In genomic region chr5:134784241-134784920, GRCh38 we compare ENCODE assay signal across 11 cellular contexts. TPM values are rescaled to one million over a fixed set of nuclear protein-coding genes. Genes with fewer than 3 reads are reported as not detected.
A peak's percentile ranks its signal among the peaks of the same experiment; 100 is the strongest.
DNase-seq lines count a peak whose midpoint lies in the region; ATAC-seq, FAIRE-seq and TF ChIP-seq lines count a peak whose summit lies in the region.
"Had no signal": no experiment of that assay in that cellular context is flagged by ENCODE, and none has a peak within 500 bp of the region (broad histone marks: within the 10 kb centered on the region; RNA-seq: fewer than 3 reads in every experiment).

No MANE protein-coding gene starts in this region.

- peaks cover 14 to 21% of the 10 kb centered on the region in 2 experiments for H3K36me3 ChIP-seq in endothelial cell of umbilical vein (ENCODE audit: control insufficient read depth in 2 of 2, extremely low read depth in 1 of 2, insufficient read depth in 2 of 2, low read length in 2 of 2)
- H3K36me3 ChIP-seq in gastrocnemius medialis: peaks cover 0 to 97% of the 10 kb centered on the region in 2 donors

- H2AFZ ChIP-seq in endothelial cell of umbilical vein (ENCODE audit: low read depth, low read length): no peak overlapping the region

- peak overlapping the region in 1 of 2 donors; percentile 48 for H3K27ac Mint-ChIP-seq in natural killer cell

- H3K27me3 Mint-ChIP-seq in natural killer cell (ENCODE audit: low read depth in 2 of 2): no peaks in the 10 kb centered on the region

- H3K27ac ChIP-seq in endothelial cell of umbilical vein (ENCODE audit: insufficient read depth, low read depth, low read length): peak overlapping the region; percentile 33
- no peak overlapping the region for H3K27ac ChIP-seq in gastrocnemius medialis

- no peak overlapping the region for H3K4me3 Mint-ChIP-seq in natural killer cell

- DNase-seq in GM12864 (ENCODE audit: low read depth) (no peak), NAMALWA (ENCODE audit: low spot score) (peak; percentile 39), endothelial cell of umbilical vein (ENCODE audit: low read depth, low spot score) (peak; percentile 22), renal cortical epithelial cell (ENCODE audit: low read depth) (peak; percentile 15), natural killer cell (no peak), H4 (ENCODE audit: low spot score) (no peak), gastrocnemius medialis (no peak)
- DNase-seq: activated naive CD4-positive, alpha-beta T cell; NCI-H146 had no signal

- ATAC-seq in natural killer cell (no peak), gastrocnemius medialis (no peak)
- ATAC-seq: sciatic nerve had no signal

- H3K4me1 Mint-ChIP-seq in natural killer cell: no peaks in the 10 kb centered on the region

- H3K4me1 ChIP-seq in endothelial cell of umbilical vein (ENCODE audit: control insufficient read depth, extremely low read depth, insufficient read depth, low read length): peaks cover 3% of the 10 kb centered on the region
- H3K4me1 ChIP-seq in gastrocnemius medialis: no peaks in the 10 kb centered on the region

- H3K4me2 ChIP-seq in endothelial cell of umbilical vein (ENCODE audit: insufficient read depth, low read length): no peak overlapping the region

- FAIRE-seq in endothelial cell of umbilical vein (lab: Jason Lieb, UNC): peak; percentile 76
- FAIRE-seq: endometrium had no signal

- no peaks in the 10 kb centered on the region for H4K20me1 ChIP-seq in endothelial cell of umbilical vein (replicated peaks; ENCODE audit: control insufficient read depth, extremely low read depth, insufficient read depth, low read length)

- BruUV-seq in endothelial cell of umbilical vein (replicated peaks; lab: Mats Ljungman, UMichigan): no TSS peak

- peaks cover 8% of the 10 kb centered on the region for H3K36me3 Mint-ChIP-seq in natural killer cell

- H3K9ac ChIP-seq in endothelial cell of umbilical vein (replicated peaks; ENCODE audit: extremely low read depth, insufficient read depth, low read length): no peak overlapping the region

- CTCF ChIA-PET in endothelial cell of umbilical vein (lab: Charles Lee): interaction anchor here (0.9 to 1.3 kb wide), 4 partner anchors 9 to 121 kb away, joined by 3 to 25 read pairs (median 3); partner anchors contain the start of genes C5orf24 and PCBD2

- intact Hi-C loops in endothelial cell of umbilical vein (cut with micrococcal nuclease): loop anchor here (1.0 to 5.0 kb wide), 2 partner anchors 63 to 121 kb away; partner anchors contain the start of genes C5orf24 and PCBD2
- intact Hi-C loops in natural killer cell (cut with micrococcal nuclease): loop anchor here (1.0 kb wide), 1 partner anchor 121 kb away; the partner anchor contains the start of gene PCBD2
- intact Hi-C loops in gastrocnemius medialis (cut with DNase I; ENCODE audit: low total_unique reads): no loop called here

- H3K79me2 ChIP-seq in endothelial cell of umbilical vein (ENCODE audit: control insufficient read depth, insufficient read depth, low read length): no peaks in the 10 kb centered on the region

- dilution Hi-C loops in endothelial cell of umbilical vein (cut with MboI; ENCODE audit: extremely low pct_ligation_motif_present, low sequenced_read_pairs): no loop called here

- H3K9me3 ChIP-seq in endothelial cell of umbilical vein (replicated peaks; ENCODE audit: control insufficient read depth, insufficient read depth, low read length) (no peaks in the 10 kb centered on the region), gastrocnemius medialis (no peaks in the 10 kb centered on the region)

- TF ChIP-seq CTCF in GM12864 (IDR thresholded peaks at IDR 0.05; ENCODE audit: low read depth, low read length, missing control alignments) (peak; percentile 20), endothelial cell of umbilical vein (IDR thresholded peaks at IDR 0.05; ENCODE audit: extremely low read depth in 1 of 2, insufficient read depth in 1 of 2, low read depth in 1 of 2, low read length in 2 of 2) (no peak), natural killer cell (IDR thresholded peaks at IDR 0.05) (no peak), gastrocnemius medialis (IDR thresholded peaks at IDR 0.05 in 4 of 5, conservative IDR thresholded peaks at IDR 0.05 in 1 of 5) (no peak)

- H3K9me3 Mint-ChIP-seq in natural killer cell: no peaks in the 10 kb centered on the region

- no peaks in the 10 kb centered on the region for H3K9me1 ChIP-seq in endothelial cell of umbilical vein (replicated peaks; ENCODE audit: control insufficient read depth, extremely low read depth, insufficient read depth, low read length)

- H3K27me3 ChIP-seq in endothelial cell of umbilical vein (ENCODE audit: control insufficient read depth in 2 of 2, insufficient read depth in 2 of 2, low read length in 2 of 2) (no peaks in the 10 kb centered on the region), gastrocnemius medialis (no peaks in the 10 kb centered on the region)

- in situ Hi-C loops in gastrocnemius medialis (cut with MboI; ENCODE audit: low sequenced_read_pairs in 4 of 4): no loop called here

- POLR2A ChIA-PET in endothelial cell of umbilical vein (lab: Charles Lee): no interaction called here

- H3K4me3 ChIP-seq in GM12864 (ENCODE audit: low read depth, low read length): no peak overlapping the region
- no peak overlapping the region for H3K4me3 ChIP-seq in endothelial cell of umbilical vein (replicated peaks in 1 of 3; ENCODE audit: insufficient read depth in 1 of 3, low read depth in 1 of 3, low read length in 3 of 3)
- no peak overlapping the region for H3K4me3 ChIP-seq in gastrocnemius medialis

- TF ChIP-seq POLR2A in endothelial cell of umbilical vein (IDR thresholded peaks at IDR 0.05; ENCODE audit: low read depth, low read length) (no peak), gastrocnemius medialis (IDR thresholded peaks at IDR 0.05) (no peak)

TF ChIP-seq in endothelial cell of umbilical vein, 7 proteins besides CTCF, POLR2A, EP300 and RAD21:
- TF ChIP-seq, protein P1, sequence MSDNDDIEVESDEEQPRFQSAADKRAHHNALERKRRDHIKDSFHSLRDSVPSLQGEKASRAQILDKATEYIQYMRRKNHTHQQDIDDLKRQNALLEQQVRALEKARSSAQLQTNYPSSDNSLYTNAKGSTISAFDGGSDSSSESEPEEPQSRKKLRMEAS (IDR thresholded peaks at IDR 0.05; ENCODE audit: insufficient read depth, insufficient read length): no peak

RNA-seq across cellular contexts. Expression of gene DDX46, which starts 25.8 kb away (rescaled TPM):
- total RNA-seq in endothelial cell of umbilical vein: 58.0 and 65.2 TPM in 2 replicates
- polyA plus RNA-seq in endothelial cell of umbilical vein: 8.8 and 16.0 TPM in 2 replicates
- polyA plus RNA-seq in endothelial cell of umbilical vein (2011; cell fraction: cytosol; rRNA removed): 18.4 and 19.1 TPM in 2 replicates
- polyA plus RNA-seq in endothelial cell of umbilical vein (2011; cell fraction: nucleus; rRNA removed): 53.0 and 73.9 TPM in 2 replicates
- 42.5 and 57.4 TPM in 2 replicates for polyA plus RNA-seq in endothelial cell of umbilical vein (2012)
- 31.9 and 50.3 TPM in 2 replicates for polyA minus RNA-seq in endothelial cell of umbilical vein
- polyA minus RNA-seq in endothelial cell of umbilical vein (2011; cell fraction: cytosol; rRNA and poly(A)+ RNA removed): 62.3 TPM
- polyA minus RNA-seq in endothelial cell of umbilical vein (2011; cell fraction: nucleus; rRNA and poly(A)+ RNA removed): 55.6 and 69.5 TPM in 2 replicates
- 12.7 and 39.0 TPM in 2 replicates for total RNA-seq in renal cortical epithelial cell
- 10 to 100 TPM; 61.4 to 74.8 (median 67.2) TPM for total RNA-seq in natural killer cell
- total RNA-seq in H4 (2014; rRNA removed; shearing (Covaris generic)): 28.4 and 31.5 TPM in 2 replicates
- 10 to 100 TPM; 29.1 to 41.3 (median 36.8) TPM for total RNA-seq in gastrocnemius medialis

RNA-seq across cellular contexts. Expression of gene CAMLG, which starts 46.0 kb away (rescaled TPM):
- total RNA-seq in endothelial cell of umbilical vein: 32.9 and 33.3 TPM in 2 replicates
- polyA plus RNA-seq in endothelial cell of umbilical vein: 10.2 and 14.7 TPM in 2 replicates
- polyA plus RNA-seq in endothelial cell of umbilical vein (2011; cell fraction: cytosol; rRNA removed): 18.9 and 20.3 TPM in 2 replicates
- 6.8 and 8.7 TPM in 2 replicates for polyA plus RNA-seq in endothelial cell of umbilical vein (2011; cell fraction: nucleus; rRNA removed)
- polyA plus RNA-seq in endothelial cell of umbilical vein (2012): 40.5 and 40.9 TPM in 2 replicates
- polyA minus RNA-seq in endothelial cell of umbilical vein: 6.0 and 6.4 TPM in 2 replicates
- 7.1 TPM for polyA minus RNA-seq in endothelial cell of umbilical vein (2011; cell fraction: cytosol; rRNA and poly(A)+ RNA removed)
- polyA minus RNA-seq in endothelial cell of umbilical vein (2011; cell fraction: nucleus; rRNA and poly(A)+ RNA removed): 2.4 and 2.8 TPM in 2 replicates
- total RNA-seq in renal cortical epithelial cell: 27.8 and 34.9 TPM in 2 replicates
- total RNA-seq in natural killer cell: 10 to 100 TPM; 23.5 to 35.9 (median 34.6) TPM
- total RNA-seq in H4 (2014; rRNA removed; shearing (Covaris generic)): 24.1 and 34.0 TPM in 2 replicates
- total RNA-seq in gastrocnemius medialis: 10 to 100 TPM; 30.8 to 51.6 (median 39.2) TPM

Comparison
In these comparisons a context has a peak if more than half of its experiments do, and no peak if none do; other contexts are left out.
1. DNase-seq: peak in NAMALWA (single experiment), endothelial cell of umbilical vein (single experiment) and renal cortical epithelial cell (single experiment); none in GM12864 (single experiment), natural killer cell (single experiment), H4 (single experiment) and gastrocnemius medialis (0 of 2).